Comparison of ENCODE assay signal across 24 cellular contexts in the genomic region with DNA sequence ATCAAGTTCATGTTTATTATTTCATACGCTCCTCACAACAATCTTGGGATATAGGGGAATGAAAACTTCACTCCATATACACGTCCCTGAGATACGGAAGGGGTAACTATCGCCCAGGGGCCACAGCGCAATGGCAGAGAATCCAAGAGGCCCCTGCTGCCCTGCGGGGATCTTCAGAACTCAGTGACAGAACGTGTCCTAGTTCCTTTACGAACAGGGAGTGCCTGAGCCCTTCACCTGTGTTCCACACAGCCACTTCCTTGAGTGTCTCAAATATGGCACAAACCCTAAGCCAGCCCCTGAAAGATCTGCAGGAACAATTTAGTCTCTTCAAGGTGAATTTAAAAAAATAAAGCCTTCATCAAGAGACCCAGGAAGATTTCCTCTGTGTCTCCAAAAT. TPM values are rescaled to one million over a fixed set of nuclear protein-coding genes. Genes with fewer than 3 reads are reported as not detected.
DNase-seq lines count a peak whose midpoint lies in the region; ATAC-seq and TF ChIP-seq lines count a peak whose summit lies in the region.
"Had no signal": no experiment of that assay in that cellular context is flagged by ENCODE, and none has a peak within 500 bp of the region (broad histone marks: within the 10 kb centered on the region; RNA-seq: fewer than 3 reads in every experiment).

No MANE protein-coding gene starts in this region.

- ATAC-seq in T-helper 17 cell: no peak

- H3K36me3 ChIP-seq in endodermal cell (ENCODE audit: control insufficient read depth, insufficient read depth, low read length): no peaks in the 10 kb centered on the region
- no peaks in the 10 kb centered on the region for H3K36me3 ChIP-seq in esophagus muscularis mucosa
- H3K36me3 ChIP-seq in thyroid gland: no peaks in the 10 kb centered on the region
- H3K36me3 ChIP-seq: BE2C, BLaER1 had no signal

- no peaks in the 10 kb centered on the region for H3K27me3 Mint-ChIP-seq in endodermal cell (ENCODE audit: insufficient read depth)
- H3K27me3 Mint-ChIP-seq in nephron progenitor cell (ENCODE audit: low read depth, poor library complexity): peaks cover 3% of the 10 kb centered on the region
- peaks cover 53% of the 10 kb centered on the region for H3K27me3 Mint-ChIP-seq in T-helper 17 cell

- H3K27ac ChIP-seq in endodermal cell (ENCODE audit: low read depth, low read length): no peak overlapping the region
- no peak overlapping the region for H3K27ac ChIP-seq in esophagus muscularis mucosa (replicated peaks in 1 of 4)
- H3K27ac ChIP-seq in thyroid gland: peak overlapping the region in 1 of 3 donors; percentile 29
- H3K27ac ChIP-seq: BLaER1 had no signal

- intact Hi-C loops in esophagus muscularis mucosa (cut with DNase I): no loop called here
- intact Hi-C loops in thyroid gland (cut with DNase I): no loop called here

- H3K4me3 Mint-ChIP-seq in endodermal cell (no peak overlapping the region), nephron progenitor cell (no peak overlapping the region), T-helper 17 cell (no peak overlapping the region)
- H3K4me3 Mint-ChIP-seq: CD14-positive monocyte; CD4-positive, alpha-beta memory T cell; CD4-positive, CD25-positive, alpha-beta regulatory T cell; CD8-positive, alpha-beta memory T cell had no signal

- H3K36me3 Mint-ChIP-seq in endodermal cell (ENCODE audit: low read depth) (no peaks in the 10 kb centered on the region), nephron progenitor cell (ENCODE audit: low read depth) (peaks cover 4% of the 10 kb centered on the region), T-helper 17 cell (ENCODE audit: low read depth) (no peaks in the 10 kb centered on the region)
- H3K36me3 Mint-ChIP-seq: CD14-positive monocyte; CD4-positive, alpha-beta memory T cell; CD4-positive, CD25-positive, alpha-beta regulatory T cell; CD8-positive, alpha-beta memory T cell had no signal

- TF ChIP-seq POLR2A in esophagus muscularis mucosa (IDR thresholded peaks at IDR 0.05; ENCODE audit: low read depth) (no peak), thyroid gland (IDR thresholded peaks at IDR 0.05) (no peak)

- H3K9ac ChIP-seq in endodermal cell (ENCODE audit: extremely low read depth, low read length, poor library complexity, severe bottlenecking): no peak overlapping the region
- H3K9ac ChIP-seq: BLaER1 had no signal

- H3K27ac Mint-ChIP-seq in endodermal cell (no peak overlapping the region), nephron progenitor cell (peak overlapping the region; percentile 60), T-helper 17 cell (no peak overlapping the region)
- H3K27ac Mint-ChIP-seq: CD14-positive monocyte; CD4-positive, alpha-beta memory T cell; CD4-positive, CD25-positive, alpha-beta regulatory T cell; CD8-positive, alpha-beta memory T cell had no signal

- H3K27me3 ChIP-seq in endodermal cell (ENCODE audit: control insufficient read depth, insufficient read depth, low read length, poor library complexity, severe bottlenecking) (no peaks in the 10 kb centered on the region), esophagus muscularis mucosa (no peaks in the 10 kb centered on the region), thyroid gland (no peaks in the 10 kb centered on the region)
- H3K27me3 ChIP-seq: BE2C, BLaER1 had no signal

- H3K9me3 Mint-ChIP-seq in endodermal cell (no peaks in the 10 kb centered on the region), nephron progenitor cell (peaks cover 18% of the 10 kb centered on the region)

- peak; percentile 13 for DNase-seq in endodermal cell
- DNase-seq in esophagus muscularis mucosa (ENCODE audit: extremely low spot score): peak; percentile 55
- no peak for DNase-seq in nephron progenitor cell
- DNase-seq in thyroid gland: peak; percentile 64 to 67
- DNase-seq in NCI-H1417 treated with DMSO at 0.1 percent for 48 hours (lab: John Stamatoyannopoulos, UW): no peak
- DNase-seq in T-helper 17 cell: no peak
- no peak for DNase-seq in NCI-H1092 treated with DMSO at 0.1 percent for 48 hours (lab: John Stamatoyannopoulos, UW)
- no peak for DNase-seq in DMS53 (lab: John Stamatoyannopoulos, UW)
- DNase-seq: 8988T; ACHN; BE2C; C1 segment of cervical spinal cord; CD4-positive, alpha-beta memory T cell; CD4-positive, CD25-positive, alpha-beta regulatory T cell; CD8-positive, alpha-beta memory T cell; COR-L47; DMS 273 treated with DMSO at 0.1 percent for 48 hours; DMS153; DMS79 treated with DMSO at 0.1 percent for 48 hours; GF-D8 had no signal

- H3K9me3 ChIP-seq in endodermal cell (ENCODE audit: control insufficient read depth, low read length) (no peaks in the 10 kb centered on the region), esophagus muscularis mucosa (no peaks in the 10 kb centered on the region), thyroid gland (no peaks in the 10 kb centered on the region), T-helper 17 cell (ENCODE audit: control insufficient read depth, low read length, poor library complexity, severe bottlenecking) (no peaks in the 10 kb centered on the region)
- H3K9me3 ChIP-seq: BE2C had no signal

- H3K4me1 ChIP-seq in endodermal cell (ENCODE audit: control insufficient read depth, insufficient read depth, low read length) (no peaks in the 10 kb centered on the region), esophagus muscularis mucosa (peaks cover 6 to 21% (median 15%) of the 10 kb centered on the region in 4 donors), thyroid gland (peaks cover 0 to 23% of the 10 kb centered on the region in 2 donors)
- H3K4me1 ChIP-seq: BE2C had no signal

- H3K4me1 Mint-ChIP-seq in endodermal cell (peaks cover 7% of the 10 kb centered on the region), nephron progenitor cell (peaks cover 58% of the 10 kb centered on the region), T-helper 17 cell (peaks cover 7% of the 10 kb centered on the region)

- no peak for TF ChIP-seq EP300 in esophagus muscularis mucosa (IDR thresholded peaks at IDR 0.05)

- WGBS in endodermal cell (ENCODE audit: insufficient coverage in 1 of 2, insufficient read length in 1 of 2), 2 experiments: 86 to 90% methylated on average over 6 to 8 of the region's 8 CpGs
- WGBS in esophagus muscularis mucosa: 95% methylated on average over 8 of the region's 8 CpGs
- 55 to 64% methylated on average over 8 of the region's 8 CpGs for WGBS in thyroid gland, 2 donors

- no peak overlapping the region for H3K4me3 ChIP-seq in endodermal cell (ENCODE audit: low read length)
- no peak overlapping the region for H3K4me3 ChIP-seq in esophagus muscularis mucosa
- H3K4me3 ChIP-seq in thyroid gland (replicated peaks in 1 of 3): no peak overlapping the region
- H3K4me3 ChIP-seq: BLaER1 had no signal

- TF ChIP-seq CTCF in endodermal cell (conservative IDR thresholded peaks at IDR 0.05) (no peak), esophagus muscularis mucosa (IDR thresholded peaks at IDR 0.05) (no peak), nephron progenitor cell (IDR thresholded peaks at IDR 0.05) (no peak), thyroid gland (IDR thresholded peaks at IDR 0.05) (no peak)

RNA-seq across cellular contexts. Expression of gene LYZL1, which starts 25.9 kb away (rescaled TPM):
- not detected for total RNA-seq in endodermal cell
- polyA plus RNA-seq in endodermal cell (2013, experiment 1 of 2): not detected
- not detected for polyA plus RNA-seq in endodermal cell (2013, experiment 2 of 2)
- total RNA-seq in esophagus muscularis mucosa: not detected
- under 1 TPM in 1 of 4 donors, not detected in 3; 0.81 TPM for total RNA-seq in thyroid gland
- not detected for total RNA-seq in T-helper 17 cell
- total RNA-seq: A673; CD4-positive, alpha-beta memory T cell; CD4-positive, CD25-positive, alpha-beta regulatory T cell; CD8-positive, alpha-beta memory T cell had no signal
- polyA plus RNA-seq: AG04450; CD14-positive monocyte; CD4-positive, alpha-beta memory T cell; CD4-positive, CD25-positive, alpha-beta regulatory T cell; CD8-positive, alpha-beta memory T cell had no signal

Comparison
In these comparisons a context has a peak if more than half of its experiments do, and no peak if none do; other contexts are left out.
1. DNase-seq: peak in endodermal cell (single experiment), esophagus muscularis mucosa (single experiment) and thyroid gland (2 of 2); none in nephron progenitor cell (single experiment), NCI-H1417 treated with DMSO at 0.1 percent for 48 hours (single experiment), T-helper 17 cell (0 of 3), NCI-H1092 treated with DMSO at 0.1 percent for 48 hours (single experiment) and DMS53 (single experiment).